ENCODE assay signal across 8 cellular contexts in the genomic region with DNA sequence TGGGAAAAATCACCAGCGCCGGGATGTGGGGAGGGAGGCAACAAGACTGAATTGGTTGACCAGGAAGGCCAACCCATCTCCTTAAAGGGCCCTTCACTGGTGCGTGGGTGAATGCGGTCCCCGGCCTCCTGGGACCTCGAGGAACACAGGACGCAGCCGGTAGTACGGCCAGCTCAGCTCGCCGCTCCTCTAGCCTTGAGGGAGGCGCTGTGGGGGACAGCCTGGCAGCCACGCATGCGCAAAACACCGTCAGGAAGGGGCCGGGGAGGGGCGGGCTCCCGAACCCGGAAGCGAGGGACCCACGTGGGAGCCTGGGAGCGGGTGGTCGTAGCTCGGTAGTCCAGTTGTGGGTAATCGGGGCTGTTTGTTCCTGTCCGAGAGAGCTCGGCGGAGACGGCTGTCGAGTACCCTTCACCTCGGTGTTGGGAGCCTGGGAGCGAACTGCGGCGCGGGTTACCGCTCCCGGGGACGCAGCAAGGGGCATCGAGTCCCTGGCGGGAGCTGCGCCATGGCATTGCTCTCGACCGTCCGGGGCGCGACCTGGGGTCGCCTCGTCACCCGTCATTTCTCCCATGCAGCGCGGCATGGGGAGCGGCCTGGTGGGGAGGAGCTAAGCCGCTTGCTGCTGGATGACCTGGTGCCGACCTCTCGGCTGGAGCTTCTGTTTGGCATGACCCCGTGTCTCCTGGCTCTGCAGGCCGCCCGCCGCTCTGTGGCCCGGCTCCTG. TPM values are rescaled to one million over a fixed set of nuclear protein-coding genes. Genes with fewer than 3 reads are reported as not detected.
DNase-seq lines count a peak whose midpoint lies in the region; ATAC-seq and TF ChIP-seq lines count a peak whose summit lies in the region.

A gene with protein sequence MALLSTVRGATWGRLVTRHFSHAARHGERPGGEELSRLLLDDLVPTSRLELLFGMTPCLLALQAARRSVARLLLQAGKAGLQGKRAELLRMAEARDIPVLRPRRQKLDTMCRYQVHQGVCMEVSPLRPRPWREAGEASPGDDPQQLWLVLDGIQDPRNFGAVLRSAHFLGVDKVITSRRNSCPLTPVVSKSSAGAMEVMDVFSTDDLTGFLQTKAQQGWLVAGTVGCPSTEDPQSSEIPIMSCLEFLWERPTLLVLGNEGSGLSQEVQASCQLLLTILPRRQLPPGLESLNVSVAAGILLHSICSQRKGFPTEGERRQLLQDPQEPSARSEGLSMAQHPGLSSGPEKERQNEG (plus strand): TSS at position 281 of the 727 bp plus-strand sequence. CDS start 228 bp downstream, at position 509.

- H3K9me3 Mint-ChIP-seq in activated naive CD8-positive, alpha-beta T cell treated with anti-CD3 and anti-CD28 coated beads, Interleukin-2, amount 50 U/mL, for 24 hours: no peaks in the 10 kb centered on the region

- 0% methylated on average over 2 to 36 of the region's 60 CpGs for WGBS in transverse colon (ENCODE audit: low coverage in 1 of 2), 2 donors

- DNase-seq in GM10266 (ENCODE audit: extremely low spot score): peak; percentile 95
- peak; percentile 82 for DNase-seq in NCI-H1105 treated with DMSO at 0.1 percent for 48 hours (lab: John Stamatoyannopoulos, UW)
- DNase-seq in T follicular helper cell (ENCODE audit: low read depth): peak; percentile 84
- DNase-seq in activated naive CD8-positive, alpha-beta T cell treated with anti-CD3 and anti-CD28 coated beads, Interleukin-2, amount 50 U/mL, for 24 hours: peak; percentile 94
- peak; percentile 97 for DNase-seq in cardiac septum (ENCODE audit: low spot score)
- DNase-seq in pons (ENCODE audit: low spot score): peak; percentile 89
- peak; percentile 95 for DNase-seq in transverse colon

- no peaks in the 10 kb centered on the region for H3K36me3 ChIP-seq in transverse colon

- no peaks in the 10 kb centered on the region for H3K9me3 ChIP-seq in transverse colon

- TF ChIP-seq EP300 in transverse colon (IDR thresholded peaks at IDR 0.05; ENCODE audit: low read depth): no peak

- in situ Hi-C loops in transverse colon (cut with MboI; ENCODE audit: low pct_ligation_motif_present in 1 of 4, low pct_unique_long_range_greater_than_20kb in 1 of 4, low sequenced_read_pairs in 3 of 4): loop anchor here in 2 of 4 donors (25.0 kb wide), 2 partner anchors 636 to 786 kb away; a partner anchor contains a TSS

- H3K27ac Mint-ChIP-seq in activated naive CD8-positive, alpha-beta T cell treated with anti-CD3 and anti-CD28 coated beads, Interleukin-2, amount 50 U/mL, for 24 hours: peak within 1 kb of the TSS; percentile 87

- H3K36me3 Mint-ChIP-seq in activated naive CD8-positive, alpha-beta T cell treated with anti-CD3 and anti-CD28 coated beads, Interleukin-2, amount 50 U/mL, for 24 hours (ENCODE audit: low read depth): peaks cover 24% of the 10 kb centered on the region

- peaks cover 10 to 63% (median 51%) of the 10 kb centered on the region in 4 donors for H3K4me1 ChIP-seq in transverse colon

- no peaks in the 10 kb centered on the region for H3K27me3 Mint-ChIP-seq in activated naive CD8-positive, alpha-beta T cell treated with anti-CD3 and anti-CD28 coated beads, Interleukin-2, amount 50 U/mL, for 24 hours

- TF ChIP-seq POLR2A in transverse colon (IDR thresholded peaks at IDR 0.05): peak; percentile 77

- H3K27me3 ChIP-seq in transverse colon: no peaks in the 10 kb centered on the region

- intact Hi-C loops in cardiac septum (cut with DNase I) (loop anchor here (5.0 kb wide), 2 partner anchors 64 to 346 kb away; a partner anchor contains a TSS), transverse colon (cut with DNase I; ENCODE audit: low total_unique reads) (no loop called here)

- H3K4me3 ChIP-seq in transverse colon: peak within 1 kb of the TSS; percentile 61 to 98 (median 82)

- peak; percentile 63 for ATAC-seq in HG02571 (IDR thresholded peaks at IDR 0.05; ENCODE audit: unreplicated experiment)
- peak; percentile 86 for ATAC-seq in activated naive CD8-positive, alpha-beta T cell treated with anti-CD3 and anti-CD28 coated beads, Interleukin-2, amount 50 U/mL, for 24 hours

- H3K4me3 Mint-ChIP-seq in activated naive CD8-positive, alpha-beta T cell treated with anti-CD3 and anti-CD28 coated beads, Interleukin-2, amount 50 U/mL, for 24 hours: peak within 1 kb of the TSS; percentile 90

- H3K4me1 Mint-ChIP-seq in activated naive CD8-positive, alpha-beta T cell treated with anti-CD3 and anti-CD28 coated beads, Interleukin-2, amount 50 U/mL, for 24 hours: peaks cover 34% of the 10 kb centered on the region

- peak within 1 kb of the TSS; percentile 85 to 96 (median 90) for H3K27ac ChIP-seq in transverse colon

- TF ChIP-seq CTCF in GM10266 (IDR thresholded peaks at IDR 0.05; ENCODE audit: control insufficient read depth, insufficient read depth, low read depth, missing control alignments) (peak; percentile 30), transverse colon (IDR thresholded peaks at IDR 0.05) (peak in 2 of 5 experiments; percentile 19 to 32)

RNA-seq across cellular contexts. Expression of the gene that starts here (rescaled TPM):
- total RNA-seq in cardiac septum (7.0 TPM), transverse colon (10 to 100 TPM in 3 of 4 donors, 1 to 10 TPM in 1; 9.5 to 20.9 (median 11.5) TPM)

Comparison
In these comparisons a context has a peak if more than half of its experiments do, and no peak if none do; other contexts are left out.
1. Peak in every context shown above with its lines: DNase-seq, ATAC-seq, H3K4me3 ChIP-seq and H3K27ac ChIP-seq.